ENCODE assay signal across 21 cellular contexts in genomic region chr13:91312324-91312723, GRCh38. TPM values are rescaled to one million over a fixed set of nuclear protein-coding genes. Genes with fewer than 3 reads are reported as not detected.
DNase-seq lines count a peak whose midpoint lies in the region; ATAC-seq, FAIRE-seq and TF ChIP-seq lines count a peak whose summit lies in the region.
"Had no signal": no experiment of that assay in that cellular context is flagged by ENCODE, and none has a peak within 500 bp of the region (broad histone marks: within the 10 kb centered on the region; RNA-seq: fewer than 3 reads in every experiment).

No MANE protein-coding gene starts in this region.

- no TSS peak for BruUV-seq in K562 (replicated peaks; lab: Mats Ljungman, UMichigan)

- CTCF ChIA-PET in K562 (lab: Yijun Ruan, JAX; ENCODE audit: low intra/inter-chr PET ratio): interaction anchor here (0.6 to 1.6 kb wide), 4 partner anchors 35 to 368 kb away, joined by 3 to 15 read pairs (median 6); partner anchors contain the start of gene MIR17HG

- in situ Hi-C loops in K562 (cut with MboI): no loop called here
- in situ Hi-C loops in GM13977 (cut with MboI; ENCODE audit: low pct_unique_long_range_greater_than_20kb, low sequenced_read_pairs, unreplicated experiment): no loop called here

- H2AFZ ChIP-seq in Loucy (ENCODE audit: low read length): peak overlapping the region; percentile 68
- no peak overlapping the region for H2AFZ ChIP-seq in K562 (ENCODE audit: low read depth, low read length)
- H2AFZ ChIP-seq: PC-9 had no signal

- TF ChIP-seq CTCF in Loucy (conservative IDR thresholded peaks at IDR 0.05; ENCODE audit: low read length) (no peak), K562 (IDR thresholded peaks at IDR 0.05 in 2 of 3, conservative IDR thresholded peaks at IDR 0.05 in 1 of 3; ENCODE audit: insufficient read depth in 2 of 3, low read depth in 1 of 3, low read length in 3 of 3) (no peak), GM13977 (IDR thresholded peaks at IDR 0.05; ENCODE audit: extremely low read depth, insufficient read depth, missing control alignments) (no peak)

- no peak overlapping the region for H3K27ac ChIP-seq in K562 (ENCODE audit: extremely low read depth, low read depth, low read length)
- H3K27ac ChIP-seq: cardiac muscle cell, HL-60, PC-9, SK-N-MC, transverse colon, VCaP had no signal

- H3K4me2 ChIP-seq in Loucy (ENCODE audit: low read depth, low read length, poor library complexity, severe bottlenecking): no peak overlapping the region
- no peak overlapping the region for H3K4me2 ChIP-seq in K562 (ENCODE audit: insufficient read depth, low read length)
- H3K4me2 ChIP-seq: PC-9 had no signal

- under 1% methylated on average over 3 of the region's 3 CpGs for WGBS in K562 (ENCODE audit: insufficient coverage, low coverage, missing lambda C conversion rate)

- FAIRE-seq in K562 (lab: Jason Lieb, UNC): no peak
- FAIRE-seq: D721Med had no signal

- no peaks in the 10 kb centered on the region for H3K9me1 ChIP-seq in K562 (ENCODE audit: control insufficient read depth, insufficient read depth, low read length)

- no peak for TF ChIP-seq POLR2A in K562 (conservative IDR thresholded peaks at IDR 0.05)

- intact Hi-C loops in K562 (cut with micrococcal nuclease): no loop called here

- H3K4me1 ChIP-seq in Loucy (ENCODE audit: insufficient read depth, low read length, poor library complexity, severe bottlenecking): peaks cover 4% of the 10 kb centered on the region
- H3K4me1 ChIP-seq in K562 (replicated peaks in 1 of 2; ENCODE audit: control insufficient read depth in 2 of 2, insufficient read depth in 2 of 2, low read length in 2 of 2): no peaks in the 10 kb centered on the region

- H3K79me2 ChIP-seq in Loucy (ENCODE audit: insufficient read depth, low read length): no peaks in the 10 kb centered on the region
- H3K79me2 ChIP-seq in K562 (ENCODE audit: control insufficient read depth, insufficient read depth, low read length): no peaks in the 10 kb centered on the region

- peaks cover 14% of the 10 kb centered on the region for H3K27me3 ChIP-seq in Loucy (ENCODE audit: insufficient read depth, low read length, poor library complexity, severe bottlenecking)
- H3K27me3 ChIP-seq in K562 (ENCODE audit: control insufficient read depth in 2 of 2, insufficient read depth in 2 of 2, low read length in 2 of 2): no peaks in the 10 kb centered on the region
- no peaks in the 10 kb centered on the region for H3K27me3 ChIP-seq in H7 (ENCODE audit: control insufficient read depth, insufficient read depth, low read length)
- H3K27me3 ChIP-seq: cardiac muscle cell had no signal

- DNase-seq in K562 (ENCODE audit: extremely low read depth in 1 of 4, low spot score in 3 of 4) (no peak), GM13977 (ENCODE audit: low spot score) (no peak), DMS 273 treated with DMSO at 0.1 percent for 48 hours (lab: John Stamatoyannopoulos, UW) (no peak), H7 (no peak), SKM-1 treated with dmso at 0.1 percent for 144 hours (lab: John Stamatoyannopoulos, UW; ENCODE audit: unreplicated experiment) (no peak)
- DNase-seq: effector CD8-positive, alpha-beta T cell; H9; islet precursor cell; NCI-H1694; PC-9; stimulated activated CD4-positive, alpha-beta T cell treated with anti-CD3 and anti-CD28 coated beads, Interleukin-12 subunit alpha, Interleukin-12 subunit beta, amount 100 ng/mL, for 4 hours; transverse colon had no signal

- H4K20me1 ChIP-seq in Loucy (ENCODE audit: insufficient read depth, low read length, poor library complexity, severe bottlenecking) (no peaks in the 10 kb centered on the region), K562 (replicated peaks; ENCODE audit: control insufficient read depth, insufficient read depth, low read length) (no peaks in the 10 kb centered on the region)

- peak; percentile 34 for ATAC-seq in GM18907 (IDR thresholded peaks at IDR 0.05; ENCODE audit: unreplicated experiment)
- peak; percentile 39 for ATAC-seq in HG02571 (IDR thresholded peaks at IDR 0.05; ENCODE audit: unreplicated experiment)
- peak; percentile 14 for ATAC-seq in K562
- ATAC-seq: stimulated activated memory B cell treated with anti-CD40 and anti-IgM and Interleukin-4, amounts not matched to agents 10 μg/mL and 1 μg/mL and 100 μg/mL, for 72 hours had no signal

- no peak for TF ChIP-seq EP300 in K562 (IDR thresholded peaks at IDR 0.05; ENCODE audit: low read length)

- H3K4me3 ChIP-seq in Loucy (ENCODE audit: low read length, poor library complexity, severe bottlenecking) (no peak overlapping the region), K562 (no peak overlapping the region), H7 (ENCODE audit: insufficient read depth, low read depth, low read length) (no peak overlapping the region)
- H3K4me3 ChIP-seq: cardiac muscle cell, PC-9, SK-N-MC, transverse colon had no signal

- H3K9me3 ChIP-seq in Loucy (ENCODE audit: insufficient read depth, low read depth, low read length) (no peaks in the 10 kb centered on the region), K562 (replicated peaks; ENCODE audit: control insufficient read depth, insufficient read depth, low read depth, low read length) (no peaks in the 10 kb centered on the region)
- H3K9me3 ChIP-seq: transverse colon had no signal

- no peak overlapping the region for H3K9ac ChIP-seq in Loucy (ENCODE audit: low read depth, low read length, poor library complexity, severe bottlenecking)
- no peak overlapping the region for H3K9ac ChIP-seq in K562 (ENCODE audit: insufficient read depth in 1 of 2, low read depth in 2 of 2, low read length in 2 of 2)

- H3F3A ChIP-seq in Loucy (ENCODE audit: low read depth): no peaks in the 10 kb centered on the region

- TF ChIP-seq RAD21 in K562 (CRISPR knock-in tag; conservative IDR thresholded peaks at IDR 0.05 in 1 of 2, IDR thresholded peaks at IDR 0.05 in 1 of 2): no peak

- H3K36me3 ChIP-seq in Loucy (ENCODE audit: insufficient read depth, low read length) (no peaks in the 10 kb centered on the region), K562 (ENCODE audit: control insufficient read depth, insufficient read depth, low read length) (no peaks in the 10 kb centered on the region), H7 (replicated peaks; ENCODE audit: control insufficient read depth, insufficient read depth, low read length) (no peaks in the 10 kb centered on the region)
- H3K36me3 ChIP-seq: cardiac muscle cell, transverse colon had no signal

- POLR2A ChIA-PET in K562 (lab: Yijun Ruan, JAX): interaction anchor here (0.6 to 2.0 kb wide), 10 partner anchors 8 to 1084 kb away, joined by 3 to 11 read pairs (median 4); partner anchors contain the start of gene MIR17HG

- H3K9me2 ChIP-seq in Loucy (replicated peaks; ENCODE audit: low read depth, low read length): no peaks in the 10 kb centered on the region

TF ChIP-seq in K562, 482 proteins besides CTCF, POLR2A, EP300 and RAD21 (continues in another document):
- TF ChIP-seq CBFA2T2 (conservative IDR thresholded peaks at IDR 0.05) (no peak), KAT7 (CRISPR knock-in tag; IDR thresholded peaks at IDR 0.05; ENCODE audit: borderline replicate concordance) (no peak)

RNA-seq across cellular contexts. Expression of gene MIR17HG, which starts 35.2 kb away (rescaled TPM):
- total RNA-seq in K562 (2011; cell fraction: chromatin; rRNA removed; ENCODE audit: low replicate concordance): 458 and 1,073 TPM in 2 replicates
- 474 and 541 TPM in 2 replicates for total RNA-seq in K562 (2011; cell fraction: nucleolus; rRNA removed)
- 882 and 1,501 TPM in 2 replicates for total RNA-seq in K562 (2011; cell fraction: nucleoplasm; rRNA removed)
- total RNA-seq in K562 (2014; rRNA removed) (55.3 and 100 TPM in 2 replicates), K562 (2014; rRNA removed; fragmentation: Illumina TruSeq; extraction: Trizol) (177 and 218 TPM in 2 replicates), K562 (2015; rRNA removed; fragmentation: Illumina TruSeq; extraction: Trizol) (130 and 149 TPM in 2 replicates), K562 (2021) (77.8 and 106 TPM in 2 replicates)
- polyA plus RNA-seq in K562 (2011; rRNA removed) (147 and 182 TPM in 2 replicates), K562 (2014; fragmentation: Illumina TruSeq; extraction: Trizol) (43.2 and 59.7 TPM in 2 replicates), K562 (2014; fragmentation: Nextera tagmentation; extraction: Ambion mirVana) (10 to 100 TPM; 44.2 to 67.6 TPM), K562 (2014; rRNA removed) (77.9 and 119 TPM in 2 replicates)
- 8.2 and 35.8 TPM in 2 replicates for polyA plus RNA-seq in K562 (2011; cell fraction: cytosol; rRNA removed)
- polyA plus RNA-seq in K562 (2011; cell fraction: nucleus; rRNA removed): 165 and 195 TPM in 2 replicates
- 21.0 and 54.8 TPM in 2 replicates for polyA plus RNA-seq in K562 (2012)
- polyA minus RNA-seq in K562 (2011; rRNA and poly(A)+ RNA removed): 251 and 360 TPM in 2 replicates
- polyA minus RNA-seq in K562 (2011; cell fraction: cytosol; rRNA and poly(A)+ RNA removed): 17.0 and 22.7 TPM in 2 replicates
- polyA minus RNA-seq in K562 (2011; cell fraction: nucleus; rRNA and poly(A)+ RNA removed): 714 and 1,502 TPM in 2 replicates
- total RNA-seq in H7 (2014; rRNA removed; shearing (Covaris generic)): 19.6 and 22.2 TPM in 2 replicates
